8 cellular contexts compared by ENCODE assay signal in the genomic region with DNA sequence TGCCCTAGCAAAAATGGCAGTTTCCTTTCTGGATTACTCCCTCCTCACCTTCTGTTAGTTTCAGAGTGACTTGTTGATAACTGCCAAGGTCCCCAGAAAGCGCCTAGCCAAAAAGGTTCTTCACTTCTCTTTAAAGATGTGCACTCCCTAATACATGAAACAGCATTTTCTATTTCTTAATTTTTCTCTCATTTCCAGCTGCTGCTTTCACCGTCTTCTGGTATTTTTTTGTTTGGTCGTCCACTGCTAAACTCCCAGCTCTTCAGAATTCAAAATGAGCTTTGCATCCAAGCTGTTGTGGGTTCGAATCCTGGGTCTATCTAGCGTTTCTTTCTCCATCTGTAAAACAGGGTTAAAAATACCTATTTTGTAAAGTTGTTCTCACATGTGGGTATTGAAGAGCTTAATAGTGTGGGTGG. TPM values are rescaled to one million over a fixed set of nuclear protein-coding genes. Genes with fewer than 3 reads are reported as not detected.
DNase-seq lines count a peak whose midpoint lies in the region; ATAC-seq, FAIRE-seq and TF ChIP-seq lines count a peak whose summit lies in the region.

No MANE protein-coding gene starts in this region.

- no peaks in the 10 kb centered on the region for H3K9me3 ChIP-seq in astrocyte (ENCODE audit: insufficient read depth, low read depth, low read length)
- H3K9me3 ChIP-seq in thyroid gland, result no peaks in the 10 kb centered on the region

- H3K27me3 Mint-ChIP-seq in activated T-cell treated with anti-CD3 and anti-CD28 coated beads, Interleukin-2, amount 50 U/mL, for 4 hours (ENCODE audit: low read depth), result no peaks in the 10 kb centered on the region
- H3K27me3 Mint-ChIP-seq in astrocyte (ENCODE audit: low read depth, unreplicated experiment), result no peaks in the 10 kb centered on the region

- WGBS in lower leg skin, 2 donors, result 29 to 36% methylated on average over 5 of the region's 5 CpGs
- WGBS in thyroid gland, 2 donors, result 48 to 54% methylated on average over 5 of the region's 5 CpGs

- H3K36me3 Mint-ChIP-seq in activated T-cell treated with anti-CD3 and anti-CD28 coated beads, Interleukin-2, amount 50 U/mL, for 4 hours (ENCODE audit: insufficient read depth), result peaks cover 3% of the 10 kb centered on the region
- H3K36me3 Mint-ChIP-seq in astrocyte (ENCODE audit: low read depth, unreplicated experiment), result no peaks in the 10 kb centered on the region

- H3K27ac Mint-ChIP-seq in astrocyte (ENCODE audit: unreplicated experiment), result peak overlapping the region; percentile 2

- H3K4me3 ChIP-seq in astrocyte (ENCODE audit: insufficient read depth, low read depth, low read length) (peak overlapping the region; percentile 79), lower leg skin (ENCODE audit: low read depth, poor library complexity, severe bottlenecking) (peak overlapping the region; percentile 81), thyroid gland (replicated peaks in 1 of 3) (peak overlapping the region in 2 of 3 donors; percentile 24 to 95)

- TF ChIP-seq POLR2A in lower leg skin (IDR thresholded peaks at IDR 0.05) (no peak), thyroid gland (IDR thresholded peaks at IDR 0.05) (no peak)

- peak overlapping the region; percentile 91 for H3K9ac ChIP-seq in astrocyte (ENCODE audit: low read length)

- H3K9me3 Mint-ChIP-seq in activated T-cell treated with anti-CD3 and anti-CD28 coated beads, Interleukin-2, amount 50 U/mL, for 4 hours, result no peaks in the 10 kb centered on the region
- H3K9me3 Mint-ChIP-seq in astrocyte (ENCODE audit: unreplicated experiment), result no peaks in the 10 kb centered on the region

- H3K4me2 ChIP-seq in astrocyte (ENCODE audit: low read length), result peak overlapping the region; percentile 97

- no peaks in the 10 kb centered on the region for H4K20me1 ChIP-seq in astrocyte (ENCODE audit: insufficient read depth, low read length)

- no peak for FAIRE-seq in astrocyte (lab: Jason Lieb, UNC)

- H3K27ac ChIP-seq in astrocyte (ENCODE audit: low read depth, low read length) (no peak overlapping the region), thyroid gland (peak overlapping the region; percentile 55 to 96 (median 92))

- H2AFZ ChIP-seq in astrocyte (ENCODE audit: low read depth, low read length), result peak overlapping the region; percentile 91

- H3K4me1 ChIP-seq in astrocyte (ENCODE audit: insufficient read depth, low read length) (peaks cover 9% of the 10 kb centered on the region), thyroid gland (peaks cover 7 to 11% of the 10 kb centered on the region in 2 donors)

- H3K36me3 ChIP-seq in astrocyte (ENCODE audit: insufficient read depth, low read length), result no peaks in the 10 kb centered on the region
- no peaks in the 10 kb centered on the region for H3K36me3 ChIP-seq in thyroid gland

- DNase-seq in activated T-cell treated with anti-CD3 and anti-CD28 coated beads, Interleukin-2, amount 50 U/mL, for 4 hours, result no peak
- DNase-seq in activated T-cell treated with anti-CD3 and anti-CD28 coated beads for 4 hours (no peak), astrocyte (ENCODE audit: low read depth) (no peak), lower leg skin (ENCODE audit: low spot score in 2 of 2) (no peak), thyroid gland (no peak), GM20000 (ENCODE audit: low spot score) (no peak)

- H3K27me3 ChIP-seq in astrocyte (ENCODE audit: insufficient read depth, low read length) (no peaks in the 10 kb centered on the region), thyroid gland (no peaks in the 10 kb centered on the region)

- intact Hi-C loops in lower leg skin (cut with DNase I; ENCODE audit: low total_unique reads) (no loop called here), thyroid gland (cut with DNase I) (no loop called here)

- H3K4me1 Mint-ChIP-seq in activated T-cell treated with anti-CD3 and anti-CD28 coated beads, Interleukin-2, amount 50 U/mL, for 4 hours (ENCODE audit: low read depth), result peaks cover 35% of the 10 kb centered on the region
- no peaks in the 10 kb centered on the region for H3K4me1 Mint-ChIP-seq in astrocyte (ENCODE audit: low read depth, unreplicated experiment)

- H3K4me3 Mint-ChIP-seq in activated T-cell treated with anti-CD3 and anti-CD28 coated beads, Interleukin-2, amount 50 U/mL, for 4 hours, result peak overlapping the region; percentile 94
- H3K4me3 Mint-ChIP-seq in astrocyte (ENCODE audit: unreplicated experiment), result peak overlapping the region; percentile 94

- no peak for ATAC-seq in activated T-cell treated with anti-CD3 and anti-CD28 coated beads, Interleukin-2, amount 50 U/mL, for 4 hours
- ATAC-seq in HG03521 (IDR thresholded peaks at IDR 0.05; ENCODE audit: unreplicated experiment) (no peak), HG03432 (IDR thresholded peaks at IDR 0.05; ENCODE audit: unreplicated experiment) (no peak)

- TF ChIP-seq CTCF in astrocyte (IDR thresholded peaks at IDR 0.05; ENCODE audit: insufficient read depth, low read depth, low read length) (no peak), lower leg skin (IDR thresholded peaks at IDR 0.05) (no peak), thyroid gland (IDR thresholded peaks at IDR 0.05) (no peak), GM20000 (IDR thresholded peaks at IDR 0.05; ENCODE audit: extremely low read depth, missing control alignments) (no peak)

- H3K79me2 ChIP-seq in astrocyte (ENCODE audit: insufficient read depth, low read length), result peaks cover 25% of the 10 kb centered on the region

RNA-seq across cellular contexts. Expression of gene BORCS5, which starts 0.4 kb away (rescaled TPM):
- 10 to 100 TPM; 22.2 to 26.7 (median 23.6) TPM for total RNA-seq in activated T-cell treated with anti-CD3 and anti-CD28 coated beads, Interleukin-2, amount 50 U/mL, for 4 hours
- total RNA-seq in astrocyte (8.1 and 10.4 TPM in 2 replicates), lower leg skin (10 to 100 TPM in 2 of 4 donors, 1 to 10 TPM in 2; 5.3 to 13.4 (median 10.1) TPM), thyroid gland (10 to 100 TPM; 10.3 to 23.7 (median 19.6) TPM)

RNA-seq across cellular contexts. Expression of gene MANSC1, which starts 6.4 kb away (rescaled TPM):
- total RNA-seq in activated T-cell treated with anti-CD3 and anti-CD28 coated beads, Interleukin-2, amount 50 U/mL, for 4 hours, result 1 to 10 TPM in 2 of 3 donors, under 1 TPM in 1; 0.79 to 2.5 (median 1.7) TPM
- total RNA-seq in astrocyte (2.5 and 2.9 TPM in 2 replicates), lower leg skin (10 to 100 TPM in 3 of 4 donors, 1 to 10 TPM in 1; 9.0 to 39.2 (median 17.2) TPM), thyroid gland (10 to 100 TPM; 15.3 to 59.0 (median 37.5) TPM)
